In genomic region chr14:90419200-90419599, GRCh38 we compare ENCODE assay signal across 8 cellular contexts. TPM values are rescaled to one million over a fixed set of nuclear protein-coding genes. Genes with fewer than 3 reads are reported as not detected.
DNase-seq lines count a peak whose midpoint lies in the region; ATAC-seq, FAIRE-seq and TF ChIP-seq lines count a peak whose summit lies in the region.

No MANE protein-coding gene starts in this region.

- H3K9ac ChIP-seq in PC-3 (ENCODE audit: low read length): peak overlapping the region; percentile 56

- intact Hi-C loops in Calu3 (cut with micrococcal nuclease; ENCODE audit: unreplicated experiment) (no loop called here), PC-3 (cut with micrococcal nuclease) (loop anchor here (1.0 to 2.0 kb wide), 3 partner anchors 10 to 36 kb away; no protein-coding TSS in a partner anchor), esophagus squamous epithelium (cut with DNase I) (no loop called here), pancreas (cut with DNase I) (no loop called here)

- no peaks in the 10 kb centered on the region for H3F3A ChIP-seq in PC-3 (ENCODE audit: low read length, unreplicated experiment)

- H3K9me3 ChIP-seq in PC-3 (ENCODE audit: low read length) (no peaks in the 10 kb centered on the region), esophagus squamous epithelium (no peaks in the 10 kb centered on the region), pancreas (no peaks in the 10 kb centered on the region)

- DNase-seq in Calu3: peak; percentile 89
- DNase-seq in PC-3: peak; percentile 100
- DNase-seq in esophagus squamous epithelium (lab: John Stamatoyannopoulos, UW): no peak
- peak in 5 of 6 donors; percentile 43 to 71 (median 65) for DNase-seq in pancreas
- no peak for DNase-seq in effector memory CD8-positive, alpha-beta T cell
- no peak for DNase-seq in CD1c-positive myeloid dendritic cell (ENCODE audit: extremely low spot score)

- TF ChIP-seq CTCF in Calu3 (IDR thresholded peaks at IDR 0.05; ENCODE audit: unreplicated experiment): no peak
- no peak for TF ChIP-seq CTCF in PC-3 (conservative IDR thresholded peaks at IDR 0.05; ENCODE audit: low read depth, low read length)
- no peak for TF ChIP-seq CTCF in esophagus squamous epithelium (IDR thresholded peaks at IDR 0.05)
- TF ChIP-seq CTCF in pancreas (IDR thresholded peaks at IDR 0.05): no peak

- POLR2A ChIA-PET in PC-3 (lab: Charles Lee; ENCODE audit: unreplicated experiment): interaction anchor here (0.7 to 2.4 kb wide), 3 partner anchors 10 to 94 kb away, joined by 3 to 26 read pairs (median 6); no protein-coding TSS in a partner anchor

- H3K36me3 Mint-ChIP-seq in Calu3 (ENCODE audit: insufficient read depth, unreplicated experiment): peaks cover 5% of the 10 kb centered on the region
- no peaks in the 10 kb centered on the region for H3K36me3 Mint-ChIP-seq in effector memory CD8-positive, alpha-beta T cell (ENCODE audit: insufficient read depth)

- no peaks in the 10 kb centered on the region for H3K27me3 ChIP-seq in PC-3 (ENCODE audit: low read length)
- H3K27me3 ChIP-seq in esophagus squamous epithelium: no peaks in the 10 kb centered on the region
- H3K27me3 ChIP-seq in pancreas: no peaks in the 10 kb centered on the region

- no peak overlapping the region for H3K4me3 Mint-ChIP-seq in Calu3 (ENCODE audit: low read depth, unreplicated experiment)
- no peak overlapping the region for H3K4me3 Mint-ChIP-seq in effector memory CD8-positive, alpha-beta T cell

- H3K27ac Mint-ChIP-seq in Calu3 (ENCODE audit: unreplicated experiment): peak overlapping the region; percentile 17
- peak overlapping the region in 1 of 2 donors; percentile 56 for H3K27ac Mint-ChIP-seq in effector memory CD8-positive, alpha-beta T cell

- no peak for TF ChIP-seq POLR2A in esophagus squamous epithelium (IDR thresholded peaks at IDR 0.05)

- peak overlapping the region; percentile 40 for H2AFZ ChIP-seq in PC-3 (ENCODE audit: low read length)

- CTCF ChIA-PET in Calu3 (lab: Charles Lee) (interaction anchor here (0.5 to 1.5 kb wide), 9 partner anchors 10 to 463 kb away, joined by 3 to 7 read pairs (median 5); no protein-coding TSS in a partner anchor), PC-3 (lab: Charles Lee) (interaction anchor here (0.5 to 1.7 kb wide), 5 partner anchors 10 to 741 kb away, joined by 3 to 17 read pairs (median 13); no protein-coding TSS in a partner anchor)

- ATAC-seq in PC-3: peak; percentile 97
- ATAC-seq in pancreas: peak; percentile 58 to 88 (median 84)
- ATAC-seq in GM19035 (IDR thresholded peaks at IDR 0.05; ENCODE audit: unreplicated experiment): no peak
- no peak for ATAC-seq in effector memory CD8-positive, alpha-beta T cell (replicated peaks)
- ATAC-seq in HG02588 (IDR thresholded peaks at IDR 0.05; ENCODE audit: unreplicated experiment): no peak

- FAIRE-seq in pancreas (lab: Jason Lieb, UNC): no peak

- no peaks in the 10 kb centered on the region for H4K20me1 ChIP-seq in PC-3 (ENCODE audit: low read length)

- WGBS in esophagus squamous epithelium, 2 donors: 10 to 15% methylated on average over 4 to 12 of the region's 12 CpGs
- WGBS in pancreas, 2 donors: 48 to 50% methylated on average over 12 of the region's 12 CpGs

- H3K9me2 ChIP-seq in PC-3 (replicated peaks; ENCODE audit: low read length): no peaks in the 10 kb centered on the region

- H3K4me1 Mint-ChIP-seq in Calu3 (ENCODE audit: low read depth, unreplicated experiment): no peaks in the 10 kb centered on the region
- no peaks in the 10 kb centered on the region for H3K4me1 Mint-ChIP-seq in effector memory CD8-positive, alpha-beta T cell (ENCODE audit: low read depth in 2 of 2)

- H3K36me3 ChIP-seq in PC-3 (ENCODE audit: low read depth, low read length): no peaks in the 10 kb centered on the region
- no peaks in the 10 kb centered on the region for H3K36me3 ChIP-seq in esophagus squamous epithelium
- H3K36me3 ChIP-seq in pancreas: no peaks in the 10 kb centered on the region

- no peaks in the 10 kb centered on the region for H3K9me3 Mint-ChIP-seq in Calu3 (ENCODE audit: low read depth, unreplicated experiment)
- no peaks in the 10 kb centered on the region for H3K9me3 Mint-ChIP-seq in effector memory CD8-positive, alpha-beta T cell

- peak overlapping the region; percentile 44 for H3K4me2 ChIP-seq in PC-3 (ENCODE audit: low read length)

- H3K4me3 ChIP-seq in PC-3 (ENCODE audit: low read length) (no peak overlapping the region), esophagus squamous epithelium (no peak overlapping the region), pancreas (no peak overlapping the region)

- BruUV-seq in Calu3 (replicated peaks; lab: Mats Ljungman, UMichigan) (no TSS peak), PC-3 (replicated peaks; lab: Mats Ljungman, UMichigan) (no TSS peak)

- H3K79me2 ChIP-seq in PC-3 (ENCODE audit: low read length): no peaks in the 10 kb centered on the region

- H3K27ac ChIP-seq in PC-3 (ENCODE audit: low read length) (peak overlapping the region; percentile 87), esophagus squamous epithelium (peak overlapping the region in 3 of 4 donors; percentile 46 to 53 (median 50)), pancreas (no peak overlapping the region)

- H3K27me3 Mint-ChIP-seq in Calu3 (ENCODE audit: unreplicated experiment): no peaks in the 10 kb centered on the region
- H3K27me3 Mint-ChIP-seq in effector memory CD8-positive, alpha-beta T cell: no peaks in the 10 kb centered on the region

- H3K4me1 ChIP-seq in PC-3 (ENCODE audit: insufficient read depth, low read length): peaks cover 15% of the 10 kb centered on the region
- H3K4me1 ChIP-seq in esophagus squamous epithelium: peaks cover 0 to 31% (median 12%) of the 10 kb centered on the region in 3 donors
- no peaks in the 10 kb centered on the region for H3K4me1 ChIP-seq in pancreas

RNA-seq across cellular contexts. Expression of gene CALM1, which starts 22.4 kb away (rescaled TPM):
- total RNA-seq in Calu3 (2022) (236 and 242 TPM in 2 replicates), PC-3 (2014; rRNA removed) (594 and 1,162 TPM in 2 replicates), esophagus squamous epithelium (100 to 1,000 TPM; 329 to 554 (median 426) TPM), pancreas (100 to 1,000 TPM; 104 to 181 (median 141) TPM)
- polyA plus RNA-seq in pancreas: 100 to 1,000 TPM; 116 to 181 TPM

Comparison
In these comparisons a context has a peak if more than half of its experiments do, and no peak if none do; other contexts are left out.
1. DNase-seq: peak in Calu3 (single experiment), PC-3 (single experiment) and pancreas (5 of 6); none in esophagus squamous epithelium (single experiment), effector memory CD8-positive, alpha-beta T cell (0 of 3) and CD1c-positive myeloid dendritic cell (single experiment).
2. ATAC-seq: peak in PC-3 (single experiment) and pancreas (4 of 4); none in GM19035 (single experiment), effector memory CD8-positive, alpha-beta T cell (single experiment) and HG02588 (single experiment).
3. H3K27ac ChIP-seq: peak in PC-3 (single experiment) and esophagus squamous epithelium (3 of 4); none in pancreas (0 of 4).